Comparison of ENCODE assay signal across 8 cellular contexts in genomic region chr5:176542135-176542595, GRCh38. TPM values are rescaled to one million over a fixed set of nuclear protein-coding genes. Genes with fewer than 3 reads are reported as not detected.
A peak's percentile ranks its signal among the peaks of the same experiment; 100 is the strongest.
DNase-seq lines count a peak whose midpoint lies in the region; ATAC-seq and TF ChIP-seq lines count a peak whose summit lies in the region.

No MANE protein-coding gene starts in this region.

- CTCF ChIA-PET in AG04449 (lab: Yijun Ruan, JAX) = interaction anchor here (0.6 to 4.1 kb wide), 9 partner anchors 8 to 307 kb away, joined by 3 to 15 read pairs (median 3); partner anchors contain the start of gene FAF2

- H3K36me3 ChIP-seq in heart left ventricle = no peaks in the 10 kb centered on the region

- POLR2A ChIA-PET in AG04449 (lab: Yijun Ruan, JAX) = no interaction called here

- peaks cover 0 to 57% (median 29%) of the 10 kb centered on the region in 12 donors for H3K4me1 ChIP-seq in heart left ventricle

- peaks cover 60% of the 10 kb centered on the region for H3K4me1 Mint-ChIP-seq in activated T-cell treated with anti-CD3 and anti-CD28 coated beads, Interleukin-2, amount 50 U/mL, for 72 hours (ENCODE audit: low read depth)

- intact Hi-C loops in heart left ventricle (cut with DNase I) = loop anchor here in 7 of 10 donors (2.0 to 10.0 kb wide), 5 partner anchors 95 to 127 kb away; partner anchors contain the start of genes CLTB (in 4 of the 7) and FAF2 (in 3 of the 7)

- H3K27ac ChIP-seq in heart left ventricle (peak overlapping the region; percentile 26 to 98 (median 84)), skin epidermis (peak overlapping the region in 20 of 21 experiments; percentile 69 to 95 (median 88))

- peak in 1 of 2 donors; percentile 8 for ATAC-seq in activated T-cell treated with anti-CD3 and anti-CD28 coated beads, Interleukin-2, amount 50 U/mL, for 72 hours (replicated peaks in 1 of 2)
- no peak for ATAC-seq in heart left ventricle
- no peak for ATAC-seq in HG03378 (IDR thresholded peaks at IDR 0.05; ENCODE audit: unreplicated experiment)
- no peak for ATAC-seq in HG02870 (IDR thresholded peaks at IDR 0.05; ENCODE audit: unreplicated experiment)

- TF ChIP-seq CTCF in AG04449 (IDR thresholded peaks at IDR 0.05; ENCODE audit: insufficient read depth, low read length, missing control alignments) (no peak), heart left ventricle (IDR thresholded peaks at IDR 0.05) (no peak)

- no peaks in the 10 kb centered on the region for H3K27me3 ChIP-seq in heart left ventricle

- 57 to 86% (median 70%) methylated on average over 12 to 16 of the region's 16 CpGs for WGBS in heart left ventricle, 4 donors

- H3K9me3 Mint-ChIP-seq in activated T-cell treated with anti-CD3 and anti-CD28 coated beads, Interleukin-2, amount 50 U/mL, for 72 hours = no peaks in the 10 kb centered on the region

- DNase-seq in AG04449 (ENCODE audit: low read depth, low spot score) (no peak), Kasumi-1 (lab: John Stamatoyannopoulos, UW) (peak; percentile 35 to 44), heart left ventricle (no peak), LoVo (ENCODE audit: low spot score) (no peak)
- peak; percentile 79 to 80 for DNase-seq in activated T-cell treated with anti-CD3 and anti-CD28 coated beads, Interleukin-2, amount 50 U/mL, for 72 hours

- peak overlapping the region; percentile 82 for H3K27ac Mint-ChIP-seq in activated T-cell treated with anti-CD3 and anti-CD28 coated beads, Interleukin-2, amount 50 U/mL, for 72 hours

- peak overlapping the region; percentile 59 for H3K4me3 ChIP-seq in AG04449 (ENCODE audit: low read depth, low read length)
- peak overlapping the region; percentile 56 to 82 (median 74) for H3K4me3 ChIP-seq in heart left ventricle
- peak overlapping the region; percentile 47 to 74 (median 67) for H3K4me3 ChIP-seq in skin epidermis

- TF ChIP-seq POLR2A in heart left ventricle (IDR thresholded peaks at IDR 0.05) = no peak

- H3K27me3 Mint-ChIP-seq in activated T-cell treated with anti-CD3 and anti-CD28 coated beads, Interleukin-2, amount 50 U/mL, for 72 hours (ENCODE audit: low read depth) = no peaks in the 10 kb centered on the region

- no peaks in the 10 kb centered on the region for H3K9me3 ChIP-seq in heart left ventricle

- no peaks in the 10 kb centered on the region for H3K36me3 Mint-ChIP-seq in activated T-cell treated with anti-CD3 and anti-CD28 coated beads, Interleukin-2, amount 50 U/mL, for 72 hours (ENCODE audit: insufficient read depth in 2 of 2)

- H3K4me3 Mint-ChIP-seq in activated T-cell treated with anti-CD3 and anti-CD28 coated beads, Interleukin-2, amount 50 U/mL, for 72 hours = peak overlapping the region; percentile 92 to 93

RNA-seq across cellular contexts. Expression of gene RNF44, which starts 5.0 kb away (rescaled TPM):
- total RNA-seq in activated T-cell treated with anti-CD3 and anti-CD28 coated beads, Interleukin-2, amount 50 U/mL, for 72 hours = 10 to 100 TPM; 93.0 to 93.6 TPM
- 10 to 100 TPM in 8 of 9 donors, 1 to 10 TPM in 1; 9.2 to 35.7 (median 21.0) TPM for total RNA-seq in heart left ventricle
- polyA plus RNA-seq in heart left ventricle = 10 to 100 TPM; 14.4 to 14.8 TPM

RNA-seq across cellular contexts. Expression of gene CDHR2, which starts 7.0 kb away (rescaled TPM):
- under 1 TPM; 0.67 to 0.81 TPM for total RNA-seq in activated T-cell treated with anti-CD3 and anti-CD28 coated beads, Interleukin-2, amount 50 U/mL, for 72 hours
- under 1 TPM in 4 of 9 donors, not detected in 5; 0.08 to 0.67 (median 0.40) TPM for total RNA-seq in heart left ventricle
- polyA plus RNA-seq in heart left ventricle = under 1 TPM in 1 of 2 donors, not detected in 1; 0.07 TPM

Comparison
In these comparisons a context has a peak if more than half of its experiments do, and no peak if none do; other contexts are left out.
1. DNase-seq: peak in Kasumi-1 (2 of 2) and activated T-cell treated with anti-CD3 and anti-CD28 coated beads, Interleukin-2, amount 50 U/mL, for 72 hours (2 of 2); none in AG04449 (single experiment), heart left ventricle (0 of 5) and LoVo (single experiment).
2. Peak in every context shown above with its lines, with median percentiles within 50 percentile points of each other: H3K4me3 ChIP-seq.